13 cellular contexts compared by ENCODE assay signal in the genomic region with DNA sequence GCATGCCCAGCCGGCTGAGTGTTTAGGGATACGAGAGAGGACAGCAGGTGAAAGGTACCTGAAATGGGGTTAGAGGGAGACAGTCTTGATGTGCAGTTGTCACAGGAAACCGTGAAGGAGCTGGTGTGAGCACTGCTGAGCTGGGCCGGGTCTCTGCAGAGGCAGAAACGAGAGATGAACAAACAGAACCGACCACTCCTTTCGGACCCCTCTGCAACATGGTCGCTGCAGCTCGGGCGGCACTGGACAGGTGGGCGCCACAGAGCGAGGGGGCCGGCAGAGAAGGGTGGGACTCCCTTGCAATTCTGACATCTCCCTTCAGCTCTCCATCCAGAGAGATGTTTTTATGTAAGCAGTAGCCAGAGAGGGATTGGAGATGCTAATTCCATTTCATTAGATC.
"Had no signal": no experiment of that assay in that cellular context is flagged by ENCODE, and none has a peak within 500 bp of the region (broad histone marks: within the 10 kb centered on the region; RNA-seq: fewer than 3 reads in every experiment).

No MANE protein-coding gene starts in this region.

- H3K4me1 Mint-ChIP-seq: activated naive CD8-positive, alpha-beta T cell treated with anti-CD3 and anti-CD28 coated beads, Interleukin-2, amount 50 U/mL, for 24 hours had no signal

- H3K4me3 ChIP-seq: gastroesophageal sphincter, left lung, SJSA1 had no signal

- H3K4me3 Mint-ChIP-seq: activated naive CD8-positive, alpha-beta T cell treated with anti-CD3 and anti-CD28 coated beads, Interleukin-2, amount 50 U/mL, for 24 hours; activated T-helper 1 cell treated with anti-CD3 and anti-CD28 coated beads, Interleukin-12 subunit alpha, Interleukin-12 subunit beta, Interleukin-2, Interleukin-4 antibody, amounts not matched to agents 30 ng/mL and 10 ng/mL and 1 ng/mL, durations not matched to agents 14 hours and 24 hours and 36 hours; natural killer cell treated with Interleukin-12 subunit alpha and Interleukin-12 subunit beta and Interleukin-15 and Interleukin-18, amount 100 ng/mL, for 72 hours had no signal

- H3K36me3 ChIP-seq: gastroesophageal sphincter, left lung, SJSA1 had no signal

- H3K27ac Mint-ChIP-seq: activated naive CD8-positive, alpha-beta T cell treated with anti-CD3 and anti-CD28 coated beads, Interleukin-2, amount 50 U/mL, for 24 hours; activated T-helper 1 cell treated with anti-CD3 and anti-CD28 coated beads, Interleukin-12 subunit alpha, Interleukin-12 subunit beta, Interleukin-2, Interleukin-4 antibody, amounts not matched to agents 30 ng/mL and 10 ng/mL and 1 ng/mL, durations not matched to agents 14 hours and 24 hours and 36 hours; natural killer cell treated with Interleukin-12 subunit alpha and Interleukin-12 subunit beta and Interleukin-15 and Interleukin-18, amount 100 ng/mL, for 72 hours had no signal

- H3K9me3 Mint-ChIP-seq: activated naive CD8-positive, alpha-beta T cell treated with anti-CD3 and anti-CD28 coated beads, Interleukin-2, amount 50 U/mL, for 24 hours; activated T-helper 1 cell treated with anti-CD3 and anti-CD28 coated beads, Interleukin-12 subunit alpha, Interleukin-12 subunit beta, Interleukin-2, Interleukin-4 antibody, amounts not matched to agents 30 ng/mL and 10 ng/mL and 1 ng/mL, durations not matched to agents 14 hours and 24 hours and 36 hours; natural killer cell treated with Interleukin-12 subunit alpha and Interleukin-12 subunit beta and Interleukin-15 and Interleukin-18, amount 100 ng/mL, for 72 hours had no signal

- H3K4me1 ChIP-seq: gastroesophageal sphincter, left lung, SJSA1 had no signal

- H3K27ac ChIP-seq: gastroesophageal sphincter, left lung, SJSA1 had no signal

- DNase-seq: activated CD4-positive, CD25-positive, alpha-beta regulatory T cell treated with anti-CD3 and anti-CD28 coated beads, Interleukin-2, amount 50 U/mL, for 72 hours; activated naive CD4-positive, alpha-beta T cell treated with Interleukin-2 at 50 U/mL for 16 hours; activated naive CD8-positive, alpha-beta T cell treated with anti-CD3 and anti-CD28 coated beads, Interleukin-2, amount 50 U/mL, for 24 hours; aorta; dermis blood vessel endothelial cell; left lung; mesenchymal stem cell; stimulated activated naive CD8-positive, alpha-beta T cell treated with anti-CD3 and anti-CD28 coated beads, Interleukin-15, Interleukin-2, amounts not matched to agents 100 U/mL and 50 U/mL, for 24 hours; trophoblast cell had no signal

- ATAC-seq: activated naive CD8-positive, alpha-beta T cell treated with anti-CD3 and anti-CD28 coated beads, Interleukin-2, amount 50 U/mL, for 24 hours; gastroesophageal sphincter; natural killer cell treated with Interleukin-12 subunit alpha and Interleukin-12 subunit beta and Interleukin-15 and Interleukin-18, amount 100 ng/mL, for 72 hours; stimulated activated naive CD8-positive, alpha-beta T cell treated with anti-CD3 and anti-CD28 coated beads, Interleukin-15, Interleukin-2, amounts not matched to agents 100 U/mL and 50 U/mL, for 24 hours had no signal

- H3K36me3 Mint-ChIP-seq: natural killer cell treated with Interleukin-12 subunit alpha and Interleukin-12 subunit beta and Interleukin-15 and Interleukin-18, amount 100 ng/mL, for 72 hours had no signal
